In the genomic region with DNA sequence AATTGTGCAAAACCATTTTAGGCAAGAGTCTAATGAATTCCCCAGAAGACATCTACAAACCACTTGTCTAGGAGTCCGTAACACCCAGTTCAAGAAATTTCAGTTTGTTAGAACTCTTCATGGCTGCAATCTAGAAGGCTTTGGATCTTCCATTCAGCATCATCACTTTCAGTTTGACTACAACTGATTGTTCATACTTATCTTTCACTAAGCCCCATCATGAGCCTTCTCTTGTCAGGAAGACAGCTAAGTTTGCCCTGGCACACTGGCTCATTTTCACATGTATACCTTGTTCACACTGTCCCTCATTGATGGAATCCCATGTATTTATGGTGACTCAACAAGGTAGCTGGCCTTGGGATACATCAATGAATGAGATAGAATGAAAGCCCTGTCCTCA, we compare ENCODE assay signal across 16 cellular contexts.
DNase-seq lines count a peak whose midpoint lies in the region; ATAC-seq and TF ChIP-seq lines count a peak whose summit lies in the region.
"Had no signal": no experiment of that assay in that cellular context is flagged by ENCODE, and none has a peak within 500 bp of the region (broad histone marks: within the 10 kb centered on the region; RNA-seq: fewer than 3 reads in every experiment).

No MANE protein-coding gene starts in this region.

- DNase-seq in activated CD4-positive, CD25-positive, alpha-beta regulatory T cell treated with anti-CD3 and anti-CD28 coated beads, Interleukin-2, amount 50 U/mL, for 72 hours, result no peak
- DNase-seq in stimulated activated naive CD8-positive, alpha-beta T cell treated with anti-CD3 and anti-CD28 coated beads, Interleukin-15, amount 100 ng/mL, for 72 hours, result no peak
- no peak for DNase-seq in stimulated activated naive CD8-positive, alpha-beta T cell treated with anti-CD3 and anti-CD28 coated beads, Interleukin-15, Interleukin-2, amounts not matched to agents 100 U/mL and 50 U/mL, for 24 hours
- DNase-seq in mesenteric fat pad (ENCODE audit: low spot score) (no peak), MCF 10A (ENCODE audit: unreplicated experiment) (no peak)
- DNase-seq: AML-193; Caco-2; CD4-positive, alpha-beta T cell; DMS153; DMS79; GF-D8; HCEC 1CT had no signal

- peaks cover 5 to 6% of the 10 kb centered on the region in 2 donors for H3K9me3 Mint-ChIP-seq in stimulated activated naive CD8-positive, alpha-beta T cell treated with anti-CD3 and anti-CD28 coated beads, Interleukin-15, amount 100 ng/mL, for 72 hours
- H3K9me3 Mint-ChIP-seq in MCF 10A (ENCODE audit: unreplicated experiment), result no peaks in the 10 kb centered on the region
- H3K9me3 Mint-ChIP-seq: GM23338 had no signal

- H3K27ac Mint-ChIP-seq in stimulated activated naive CD8-positive, alpha-beta T cell treated with anti-CD3 and anti-CD28 coated beads, Interleukin-15, amount 100 ng/mL, for 72 hours, result no peak overlapping the region
- H3K27ac Mint-ChIP-seq in MCF 10A (ENCODE audit: low read depth, unreplicated experiment), result no peak overlapping the region
- H3K27ac Mint-ChIP-seq: CD4-positive, alpha-beta T cell; GM23338 had no signal

- POLR2A ChIA-PET in MCF 10A (lab: Yijun Ruan, JAX), result interaction anchor here (0.6 kb wide), 1 partner anchor 9 kb away, joined by 4 read pairs; no protein-coding TSS in a partner anchor

- no peaks in the 10 kb centered on the region for H3K4me1 Mint-ChIP-seq in stimulated activated naive CD8-positive, alpha-beta T cell treated with anti-CD3 and anti-CD28 coated beads, Interleukin-15, amount 100 ng/mL, for 72 hours
- no peaks in the 10 kb centered on the region for H3K4me1 Mint-ChIP-seq in MCF 10A (ENCODE audit: insufficient read depth, unreplicated experiment)
- H3K4me1 Mint-ChIP-seq: GM23338 had no signal

- H3K27me3 Mint-ChIP-seq in stimulated activated naive CD8-positive, alpha-beta T cell treated with anti-CD3 and anti-CD28 coated beads, Interleukin-15, amount 100 ng/mL, for 72 hours, result no peaks in the 10 kb centered on the region
- no peaks in the 10 kb centered on the region for H3K27me3 Mint-ChIP-seq in MCF 10A (ENCODE audit: insufficient read depth, unreplicated experiment)
- H3K27me3 Mint-ChIP-seq: CD4-positive, alpha-beta T cell had no signal

- no TSS peak for BruUV-seq in MCF 10A (replicated peaks; lab: Mats Ljungman, UMichigan)

- no peak for TF ChIP-seq CTCF in MCF 10A (IDR thresholded peaks at IDR 0.05; ENCODE audit: unreplicated experiment)

- peak; percentile 24 to 32 for ATAC-seq in activated CD4-positive, CD25-positive, alpha-beta regulatory T cell treated with anti-CD3 and anti-CD28 coated beads, Interleukin-2, amount 50 U/mL, for 24 hours
- peak; percentile 52 for ATAC-seq in stimulated activated naive CD8-positive, alpha-beta T cell treated with anti-CD3 and anti-CD28 coated beads, Interleukin-15, amount 100 ng/mL, for 72 hours
- no peak for ATAC-seq in stimulated activated naive CD8-positive, alpha-beta T cell treated with anti-CD3 and anti-CD28 coated beads, Interleukin-15, Interleukin-2, amounts not matched to agents 100 U/mL and 50 U/mL, for 24 hours
- ATAC-seq in HG02885 (IDR thresholded peaks at IDR 0.05; ENCODE audit: poor library complexity, unreplicated experiment), result peak; percentile 48
- ATAC-seq: A549, GM23338 had no signal

- intact Hi-C loops in MCF 10A (cut with micrococcal nuclease), result no loop called here

- CTCF ChIA-PET in MCF 10A (lab: Yijun Ruan, JAX), result interaction anchor here (0.6 kb wide), 1 partner anchor 913 kb away, joined by 3 read pairs; no protein-coding TSS in a partner anchor

- no peak overlapping the region for H3K4me3 Mint-ChIP-seq in stimulated activated naive CD8-positive, alpha-beta T cell treated with anti-CD3 and anti-CD28 coated beads, Interleukin-15, amount 100 ng/mL, for 72 hours
- H3K4me3 Mint-ChIP-seq in MCF 10A (ENCODE audit: unreplicated experiment), result no peak overlapping the region
- H3K4me3 Mint-ChIP-seq: CD4-positive, alpha-beta T cell; GM23338 had no signal

- H3K36me3 Mint-ChIP-seq in MCF 10A (ENCODE audit: insufficient read depth, unreplicated experiment), result no peaks in the 10 kb centered on the region
